In the genomic region with DNA sequence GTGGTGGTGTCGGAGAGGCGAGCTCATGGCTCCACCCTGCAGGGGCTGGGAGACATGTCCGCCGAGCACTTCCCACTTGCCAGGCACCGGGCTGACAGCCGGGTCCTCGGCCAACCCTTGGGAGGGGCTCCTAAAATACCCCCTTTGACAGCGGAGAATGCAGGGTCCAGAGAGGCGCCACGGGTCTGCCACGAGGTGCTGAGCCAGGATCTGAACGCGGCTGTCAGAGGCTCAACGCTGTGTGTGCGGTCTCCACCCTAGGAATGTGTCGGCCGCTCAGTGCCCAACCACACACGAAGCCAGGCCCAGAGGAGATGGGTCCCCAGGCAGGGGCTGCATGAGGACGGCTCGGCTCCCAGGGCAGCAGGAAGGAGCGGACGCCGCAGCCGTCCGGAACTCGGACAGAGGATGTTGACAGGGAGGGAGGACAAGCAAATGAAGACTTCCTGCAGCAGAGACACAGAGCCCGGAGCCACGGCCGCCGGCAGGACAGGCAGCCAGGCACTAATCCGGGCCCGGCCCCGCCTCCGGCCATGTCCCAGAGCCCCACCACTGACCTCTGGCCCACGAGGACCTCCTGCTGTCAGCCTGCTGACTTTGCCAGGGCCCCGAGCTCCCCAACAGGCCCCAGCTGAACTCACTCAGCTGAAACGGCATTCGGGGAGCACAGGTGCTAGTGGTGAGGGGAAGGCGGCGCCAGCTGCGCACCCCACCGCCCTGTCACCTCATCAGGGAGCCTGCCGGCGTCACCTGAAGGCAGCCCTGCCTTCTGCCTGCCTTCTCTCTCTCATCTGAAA, we compare ENCODE assay signal across 8 cellular contexts. TPM values are rescaled to one million over a fixed set of nuclear protein-coding genes. Genes with fewer than 3 reads are reported as not detected.
A peak's percentile ranks its signal among the peaks of the same experiment; 100 is the strongest.
DNase-seq lines count a peak whose midpoint lies in the region; ATAC-seq lines count a peak whose summit lies in the region.

No MANE protein-coding gene starts in this region.

- H3K27ac Mint-ChIP-seq in T-helper 17 cell = no peak overlapping the region
- peak overlapping the region; percentile 68 for H3K27ac Mint-ChIP-seq in stimulated activated memory B cell treated with anti-CD40 and anti-IgM and Interleukin-4, amounts not matched to agents 10 μg/mL and 1 μg/mL and 100 μg/mL, for 72 hours

- H3K9me3 Mint-ChIP-seq in stimulated activated memory B cell treated with anti-CD40 and anti-IgM and Interleukin-4, amounts not matched to agents 10 μg/mL and 1 μg/mL and 100 μg/mL, for 72 hours = no peaks in the 10 kb centered on the region

- H3K9me3 ChIP-seq in T-helper 17 cell (ENCODE audit: control insufficient read depth, low read length, poor library complexity, severe bottlenecking) = no peaks in the 10 kb centered on the region

- no peaks in the 10 kb centered on the region for H3K27me3 Mint-ChIP-seq in T-helper 17 cell
- H3K27me3 Mint-ChIP-seq in stimulated activated memory B cell treated with anti-CD40 and anti-IgM and Interleukin-4, amounts not matched to agents 10 μg/mL and 1 μg/mL and 100 μg/mL, for 72 hours = no peaks in the 10 kb centered on the region

- ATAC-seq in GM19372 (IDR thresholded peaks at IDR 0.05; ENCODE audit: low read depth, unreplicated experiment) (peak; percentile 70), T-helper 17 cell (peak; percentile 40), left ventricle myocardium superior (peak; percentile 77), GM21367 (IDR thresholded peaks at IDR 0.05; ENCODE audit: unreplicated experiment) (no peak)
- ATAC-seq in stimulated activated memory B cell treated with anti-CD40 and anti-IgM and Interleukin-4, amounts not matched to agents 10 μg/mL and 1 μg/mL and 100 μg/mL, for 72 hours = peak; percentile 92

- no peak overlapping the region for H3K4me3 Mint-ChIP-seq in T-helper 17 cell
- H3K4me3 Mint-ChIP-seq in stimulated activated memory B cell treated with anti-CD40 and anti-IgM and Interleukin-4, amounts not matched to agents 10 μg/mL and 1 μg/mL and 100 μg/mL, for 72 hours = peak overlapping the region; percentile 67

- intact Hi-C loops in left ventricle myocardium superior (cut with micrococcal nuclease) = no loop called here

- peaks cover 4% of the 10 kb centered on the region for H3K4me1 Mint-ChIP-seq in T-helper 17 cell
- H3K4me1 Mint-ChIP-seq in stimulated activated memory B cell treated with anti-CD40 and anti-IgM and Interleukin-4, amounts not matched to agents 10 μg/mL and 1 μg/mL and 100 μg/mL, for 72 hours = peaks cover 87% of the 10 kb centered on the region

- DNase-seq in T-helper 17 cell = no peak
- peak; percentile 60 for DNase-seq in left ventricle myocardium superior
- no peak for DNase-seq in NCI-H2196 (lab: John Stamatoyannopoulos, UW; ENCODE audit: unreplicated experiment)
- no peak for DNase-seq in Kasumi-1 (lab: John Stamatoyannopoulos, UW)
- DNase-seq in medulla oblongata (ENCODE audit: extremely low spot score) = no peak

- no peaks in the 10 kb centered on the region for H3K36me3 Mint-ChIP-seq in T-helper 17 cell (ENCODE audit: low read depth)
- H3K36me3 Mint-ChIP-seq in stimulated activated memory B cell treated with anti-CD40 and anti-IgM and Interleukin-4, amounts not matched to agents 10 μg/mL and 1 μg/mL and 100 μg/mL, for 72 hours = peaks cover 9% of the 10 kb centered on the region

RNA-seq across cellular contexts. Expression of gene VAV2, which starts 12.8 kb away (rescaled TPM):
- total RNA-seq in T-helper 17 cell (1 to 10 TPM; 3.5 to 5.5 TPM), left ventricle myocardium superior (6.1 TPM)

RNA-seq across cellular contexts. Expression of gene BRD3OS, which starts 46.0 kb away (rescaled TPM):
- total RNA-seq in T-helper 17 cell (10 to 100 TPM in 1 of 2 donors, 1 to 10 TPM in 1; 7.7 to 10.2 TPM), left ventricle myocardium superior (4.7 TPM)
